ENCODE assay signal across 1 cellular context in the genomic region with DNA sequence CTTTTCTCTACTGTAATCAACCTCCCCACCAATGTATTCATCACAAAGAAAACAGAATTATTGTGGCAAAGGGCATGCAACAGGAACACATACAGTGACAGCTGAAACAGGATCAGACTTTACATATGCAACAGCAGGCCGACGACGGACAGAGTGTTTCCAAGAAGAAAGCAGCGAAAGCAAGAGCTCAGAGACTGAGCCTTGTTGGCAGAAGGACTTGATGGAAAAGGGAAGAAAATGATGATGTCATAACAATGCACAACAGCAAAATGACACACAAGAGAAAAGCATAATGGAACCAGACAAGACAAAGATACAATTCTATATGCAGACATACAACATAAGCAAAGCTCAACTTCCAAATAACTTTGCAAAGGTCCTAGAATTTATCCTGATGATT.
TF ChIP-seq lines count a peak whose summit lies in the region.

No MANE protein-coding gene starts in this region.

TF ChIP-seq in K562, 482 proteins besides CTCF, POLR2A, EP300 and RAD21 (continued from another document):
- TF ChIP-seq ATF3 (IDR thresholded peaks at IDR 0.05), result peak; percentile 79
- TF ChIP-seq ATF3 (CRISPR knock-in tag; conservative IDR thresholded peaks at IDR 0.05), result no peak
